1 cellular context compared by ENCODE assay signal in the genomic region with DNA sequence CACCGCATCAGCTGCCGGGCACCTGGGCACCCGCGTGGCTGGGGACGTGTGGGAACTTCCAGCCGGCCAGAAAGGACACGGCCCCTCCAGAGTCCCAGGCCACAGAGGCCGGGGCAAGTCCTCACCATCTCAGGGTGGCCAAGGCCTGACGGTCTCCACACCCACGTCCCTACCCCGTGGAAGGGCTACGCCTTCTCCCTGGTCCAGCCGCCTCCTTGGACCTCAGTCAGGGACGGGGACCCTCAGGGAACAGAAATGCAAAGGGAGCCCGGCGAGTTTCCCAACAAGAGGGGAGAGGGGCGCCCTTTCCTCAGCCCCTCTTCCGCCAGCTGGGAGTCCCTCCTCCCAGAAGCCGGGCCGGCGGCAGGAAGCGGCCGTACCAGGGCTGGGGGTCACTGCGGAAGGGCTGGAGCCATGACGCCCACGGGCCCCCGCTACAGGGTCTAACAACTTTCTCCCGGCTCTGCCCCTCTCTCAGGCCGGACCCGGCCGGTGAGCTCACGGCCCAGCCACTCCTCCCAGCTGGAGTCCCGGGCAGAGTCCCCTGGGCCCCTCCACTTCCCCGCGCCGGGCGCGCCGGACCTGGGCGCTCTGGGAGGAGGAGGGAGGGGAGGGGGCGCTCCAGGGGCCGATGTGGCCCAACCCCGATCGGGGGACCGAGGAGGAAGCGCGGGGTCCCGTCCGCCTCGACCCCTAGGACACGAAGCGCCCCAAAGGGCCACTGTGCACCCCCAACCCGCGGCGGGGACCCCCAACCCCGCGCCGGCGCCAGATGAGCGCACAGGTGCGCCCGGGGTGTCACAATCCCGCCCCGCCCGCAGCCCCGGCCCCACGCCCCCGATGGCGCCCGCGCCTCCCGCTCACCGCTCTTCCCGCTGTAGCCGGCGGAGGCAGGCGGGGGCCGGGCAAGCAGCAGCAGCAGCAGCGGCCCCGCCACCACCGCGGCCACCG.
A peak's percentile ranks its signal among the peaks of the same experiment; 100 is the strongest.
TF ChIP-seq lines count a peak whose summit lies in the region.

No MANE protein-coding gene starts in this region.

TF ChIP-seq in K562, 482 proteins besides CTCF, POLR2A, EP300 and RAD21 (continues in another document):
- TF ChIP-seq NR4A1 (CRISPR knock-in tag; IDR thresholded peaks at IDR 0.05) (no peak), NR4A1 (tag; IDR thresholded peaks at IDR 0.05) (no peak), RHOXF2B (CRISPR knock-in tag; conservative IDR thresholded peaks at IDR 0.05) (no peak), FOSL1 (tag; conservative IDR thresholded peaks at IDR 0.05) (no peak), ZNF174 (CRISPR knock-in tag; IDR thresholded peaks at IDR 0.05) (no peak), GTF2E2 (tag; IDR thresholded peaks at IDR 0.05) (no peak), SREBF1 (IDR thresholded peaks at IDR 0.05; ENCODE audit: borderline replicate concordance, low read depth, low read length) (no peak), XRCC3 (IDR thresholded peaks at IDR 0.05) (no peak), ARID1B (IDR thresholded peaks at IDR 0.05) (no peak), BHLHE40 (IDR thresholded peaks at IDR 0.05; ENCODE audit: low read length) (no peak), ZNF717 (CRISPR knock-in tag; IDR thresholded peaks at IDR 0.05) (no peak), NELFE (IDR thresholded peaks at IDR 0.05; ENCODE audit: insufficient read depth, insufficient read length) (no peak), PHF8 (IDR thresholded peaks at IDR 0.05; ENCODE audit: borderline replicate concordance, low read length) (no peak), IRF2 (CRISPR knock-in tag; IDR thresholded peaks at IDR 0.05) (no peak), SMARCA4 (IDR thresholded peaks at IDR 0.05) (no peak), GTF2A2 (tag; IDR thresholded peaks at IDR 0.05) (no peak), PPARD (CRISPR knock-in tag; IDR thresholded peaks at IDR 0.05) (no peak), FOXJ2 (tag; IDR thresholded peaks at IDR 0.05) (no peak), ZNF133 (CRISPR knock-in tag; IDR thresholded peaks at IDR 0.05) (no peak), HEY1 (CRISPR knock-in tag; IDR thresholded peaks at IDR 0.05; ENCODE audit: borderline replicate concordance) (no peak), CBX3 (IDR thresholded peaks at IDR 0.05; ENCODE audit: borderline replicate concordance in 1 of 2, low read length in 2 of 2) (no peak), ZNF143 (CRISPR knock-in tag; IDR thresholded peaks at IDR 0.05) (no peak), ZNF431 (CRISPR knock-in tag; IDR thresholded peaks at IDR 0.05) (no peak), XRCC4 (IDR thresholded peaks at IDR 0.05; ENCODE audit: extremely low read depth, insufficient read depth, insufficient read length) (no peak), CBX5 (IDR thresholded peaks at IDR 0.05; ENCODE audit: borderline replicate concordance, low read depth) (no peak), CBFB (CRISPR knock-in tag; IDR thresholded peaks at IDR 0.05) (no peak), L3MBTL2 (IDR thresholded peaks at IDR 0.05) (no peak), ZNF263 (CRISPR knock-in tag; IDR thresholded peaks at IDR 0.05; ENCODE audit: borderline replicate concordance) (no peak), HOXB6 (CRISPR knock-in tag; IDR thresholded peaks at IDR 0.05; ENCODE audit: borderline replicate concordance) (no peak), PRPF4 (IDR thresholded peaks at IDR 0.05; ENCODE audit: insufficient read depth, low read depth, low read length, poor library complexity, severe bottlenecking) (no peak), ZFX (CRISPR knock-in tag; IDR thresholded peaks at IDR 0.05) (0 out of 2 replicates have a peak, but pooled peaks have one; percentile 43)
- TF ChIP-seq, protein P1, sequence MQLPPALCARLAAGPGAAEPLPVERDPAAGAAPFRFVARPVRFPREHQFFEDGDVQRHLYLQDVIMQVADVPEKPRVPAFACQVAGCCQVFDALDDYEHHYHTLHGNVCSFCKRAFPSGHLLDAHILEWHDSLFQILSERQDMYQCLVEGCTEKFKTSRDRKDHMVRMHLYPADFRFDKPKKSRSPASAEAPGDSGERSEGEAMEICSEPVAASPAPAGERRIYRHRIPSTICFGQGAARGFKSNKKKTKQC (CRISPR knock-in tag; IDR thresholded peaks at IDR 0.05) = no peak
- TF ChIP-seq, protein P2, sequence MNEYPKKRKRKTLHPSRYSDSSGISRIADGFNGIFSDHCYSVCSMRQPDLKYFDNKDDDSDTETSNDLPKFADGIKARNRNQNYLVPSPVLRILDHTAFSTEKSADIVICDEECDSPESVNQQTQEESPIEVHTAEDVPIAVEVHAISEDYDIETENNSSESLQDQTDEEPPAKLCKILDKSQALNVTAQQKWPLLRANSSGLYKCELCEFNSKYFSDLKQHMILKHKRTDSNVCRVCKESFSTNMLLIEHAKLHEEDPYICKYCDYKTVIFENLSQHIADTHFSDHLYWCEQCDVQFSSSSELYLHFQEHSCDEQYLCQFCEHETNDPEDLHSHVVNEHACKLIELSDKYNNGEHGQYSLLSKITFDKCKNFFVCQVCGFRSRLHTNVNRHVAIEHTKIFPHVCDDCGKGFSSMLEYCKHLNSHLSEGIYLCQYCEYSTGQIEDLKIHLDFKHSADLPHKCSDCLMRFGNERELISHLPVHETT (CRISPR knock-in tag; conservative IDR thresholded peaks at IDR 0.05 in 1 of 2, IDR thresholded peaks at IDR 0.05 in 1 of 2) = no peak
- TF ChIP-seq, protein P3, sequence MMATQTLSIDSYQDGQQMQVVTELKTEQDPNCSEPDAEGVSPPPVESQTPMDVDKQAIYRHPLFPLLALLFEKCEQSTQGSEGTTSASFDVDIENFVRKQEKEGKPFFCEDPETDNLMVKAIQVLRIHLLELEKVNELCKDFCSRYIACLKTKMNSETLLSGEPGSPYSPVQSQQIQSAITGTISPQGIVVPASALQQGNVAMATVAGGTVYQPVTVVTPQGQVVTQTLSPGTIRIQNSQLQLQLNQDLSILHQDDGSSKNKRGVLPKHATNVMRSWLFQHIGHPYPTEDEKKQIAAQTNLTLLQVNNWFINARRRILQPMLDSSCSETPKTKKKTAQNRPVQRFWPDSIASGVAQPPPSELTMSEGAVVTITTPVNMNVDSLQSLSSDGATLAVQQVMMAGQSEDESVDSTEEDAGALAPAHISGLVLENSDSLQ (IDR thresholded peaks at IDR 0.05) = no peak
- TF ChIP-seq, protein P4, sequence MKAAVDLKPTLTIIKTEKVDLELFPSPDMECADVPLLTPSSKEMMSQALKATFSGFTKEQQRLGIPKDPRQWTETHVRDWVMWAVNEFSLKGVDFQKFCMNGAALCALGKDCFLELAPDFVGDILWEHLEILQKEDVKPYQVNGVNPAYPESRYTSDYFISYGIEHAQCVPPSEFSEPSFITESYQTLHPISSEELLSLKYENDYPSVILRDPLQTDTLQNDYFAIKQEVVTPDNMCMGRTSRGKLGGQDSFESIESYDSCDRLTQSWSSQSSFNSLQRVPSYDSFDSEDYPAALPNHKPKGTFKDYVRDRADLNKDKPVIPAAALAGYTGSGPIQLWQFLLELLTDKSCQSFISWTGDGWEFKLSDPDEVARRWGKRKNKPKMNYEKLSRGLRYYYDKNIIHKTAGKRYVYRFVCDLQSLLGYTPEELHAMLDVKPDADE (conservative IDR thresholded peaks at IDR 0.05; ENCODE audit: control insufficient read depth, low read depth, low read length) = no peak; the same call in 1 of the 2 replicates
- TF ChIP-seq, protein P5, sequence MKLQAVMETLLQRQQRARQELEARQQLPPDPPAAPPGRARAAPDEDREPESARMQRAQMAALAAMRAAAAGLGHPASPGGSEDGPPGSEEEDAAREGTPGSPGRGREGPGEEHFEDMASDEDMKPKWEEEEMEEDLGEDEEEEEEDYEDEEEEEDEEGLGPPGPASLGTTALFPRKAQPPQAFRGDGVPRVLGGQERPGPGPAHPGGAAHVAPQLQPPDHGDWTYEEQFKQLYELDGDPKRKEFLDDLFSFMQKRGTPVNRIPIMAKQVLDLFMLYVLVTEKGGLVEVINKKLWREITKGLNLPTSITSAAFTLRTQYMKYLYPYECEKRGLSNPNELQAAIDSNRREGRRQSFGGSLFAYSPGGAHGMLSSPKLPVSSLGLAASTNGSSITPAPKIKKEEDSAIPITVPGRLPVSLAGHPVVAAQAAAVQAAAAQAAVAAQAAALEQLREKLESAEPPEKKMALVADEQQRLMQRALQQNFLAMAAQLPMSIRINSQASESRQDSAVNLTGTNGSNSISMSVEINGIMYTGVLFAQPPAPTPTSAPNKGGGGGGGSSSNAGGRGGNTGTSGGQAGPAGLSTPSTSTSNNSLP (IDR thresholded peaks at IDR 0.05; ENCODE audit: borderline replicate concordance, low read depth, low read length) = no peak
- TF ChIP-seq, protein P6, sequence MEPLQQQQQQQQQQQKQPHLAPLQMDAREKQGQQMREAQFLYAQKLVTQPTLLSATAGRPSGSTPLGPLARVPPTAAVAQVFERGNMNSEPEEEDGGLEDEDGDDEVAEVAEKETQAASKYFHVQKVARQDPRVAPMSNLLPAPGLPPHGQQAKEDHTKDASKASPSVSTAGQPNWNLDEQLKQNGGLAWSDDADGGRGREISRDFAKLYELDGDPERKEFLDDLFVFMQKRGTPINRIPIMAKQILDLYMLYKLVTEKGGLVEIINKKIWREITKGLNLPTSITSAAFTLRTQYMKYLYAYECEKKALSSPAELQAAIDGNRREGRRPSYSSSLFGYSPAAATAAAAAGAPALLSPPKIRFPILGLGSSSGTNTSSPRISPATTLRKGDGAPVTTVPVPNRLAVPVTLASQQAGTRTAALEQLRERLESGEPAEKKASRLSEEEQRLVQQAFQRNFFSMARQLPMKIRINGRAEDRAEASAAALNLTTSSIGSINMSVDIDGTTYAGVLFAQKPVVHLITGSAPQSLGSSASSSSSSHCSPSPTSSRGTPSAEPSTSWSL (CRISPR knock-in tag; IDR thresholded peaks at IDR 0.05; ENCODE audit: borderline replicate concordance) = no peak
- TF ChIP-seq, protein P7, sequence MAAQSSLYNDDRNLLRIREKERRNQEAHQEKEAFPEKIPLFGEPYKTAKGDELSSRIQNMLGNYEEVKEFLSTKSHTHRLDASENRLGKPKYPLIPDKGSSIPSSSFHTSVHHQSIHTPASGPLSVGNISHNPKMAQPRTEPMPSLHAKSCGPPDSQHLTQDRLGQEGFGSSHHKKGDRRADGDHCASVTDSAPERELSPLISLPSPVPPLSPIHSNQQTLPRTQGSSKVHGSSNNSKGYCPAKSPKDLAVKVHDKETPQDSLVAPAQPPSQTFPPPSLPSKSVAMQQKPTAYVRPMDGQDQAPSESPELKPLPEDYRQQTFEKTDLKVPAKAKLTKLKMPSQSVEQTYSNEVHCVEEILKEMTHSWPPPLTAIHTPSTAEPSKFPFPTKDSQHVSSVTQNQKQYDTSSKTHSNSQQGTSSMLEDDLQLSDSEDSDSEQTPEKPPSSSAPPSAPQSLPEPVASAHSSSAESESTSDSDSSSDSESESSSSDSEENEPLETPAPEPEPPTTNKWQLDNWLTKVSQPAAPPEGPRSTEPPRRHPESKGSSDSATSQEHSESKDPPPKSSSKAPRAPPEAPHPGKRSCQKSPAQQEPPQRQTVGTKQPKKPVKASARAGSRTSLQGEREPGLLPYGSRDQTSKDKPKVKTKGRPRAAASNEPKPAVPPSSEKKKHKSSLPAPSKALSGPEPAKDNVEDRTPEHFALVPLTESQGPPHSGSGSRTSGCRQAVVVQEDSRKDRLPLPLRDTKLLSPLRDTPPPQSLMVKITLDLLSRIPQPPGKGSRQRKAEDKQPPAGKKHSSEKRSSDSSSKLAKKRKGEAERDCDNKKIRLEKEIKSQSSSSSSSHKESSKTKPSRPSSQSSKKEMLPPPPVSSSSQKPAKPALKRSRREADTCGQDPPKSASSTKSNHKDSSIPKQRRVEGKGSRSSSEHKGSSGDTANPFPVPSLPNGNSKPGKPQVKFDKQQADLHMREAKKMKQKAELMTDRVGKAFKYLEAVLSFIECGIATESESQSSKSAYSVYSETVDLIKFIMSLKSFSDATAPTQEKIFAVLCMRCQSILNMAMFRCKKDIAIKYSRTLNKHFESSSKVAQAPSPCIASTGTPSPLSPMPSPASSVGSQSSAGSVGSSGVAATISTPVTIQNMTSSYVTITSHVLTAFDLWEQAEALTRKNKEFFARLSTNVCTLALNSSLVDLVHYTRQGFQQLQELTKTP (IDR thresholded peaks at IDR 0.05; ENCODE audit: low read depth in 1 of 2, partially characterized antibody in 2 of 2) = no peak
- TF ChIP-seq, protein P8, sequence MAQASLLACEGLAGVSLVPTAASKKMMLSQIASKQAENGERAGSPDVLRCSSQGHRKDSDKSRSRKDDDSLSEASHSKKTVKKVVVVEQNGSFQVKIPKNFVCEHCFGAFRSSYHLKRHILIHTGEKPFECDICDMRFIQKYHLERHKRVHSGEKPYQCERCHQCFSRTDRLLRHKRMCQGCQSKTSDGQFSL (CRISPR knock-in tag; IDR thresholded peaks at IDR 0.05) = peak; percentile 13; the same call in 1 of the 2 replicates
- TF ChIP-seq, protein P8 (tag; IDR thresholded peaks at IDR 0.05) = no peak
- TF ChIP-seq, protein P9, sequence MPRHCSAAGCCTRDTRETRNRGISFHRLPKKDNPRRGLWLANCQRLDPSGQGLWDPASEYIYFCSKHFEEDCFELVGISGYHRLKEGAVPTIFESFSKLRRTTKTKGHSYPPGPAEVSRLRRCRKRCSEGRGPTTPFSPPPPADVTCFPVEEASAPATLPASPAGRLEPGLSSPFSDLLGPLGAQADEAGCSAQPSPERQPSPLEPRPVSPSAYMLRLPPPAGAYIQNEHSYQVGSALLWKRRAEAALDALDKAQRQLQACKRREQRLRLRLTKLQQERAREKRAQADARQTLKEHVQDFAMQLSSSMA (CRISPR knock-in tag; IDR thresholded peaks at IDR 0.05) = no peak
- TF ChIP-seq, protein P10, sequence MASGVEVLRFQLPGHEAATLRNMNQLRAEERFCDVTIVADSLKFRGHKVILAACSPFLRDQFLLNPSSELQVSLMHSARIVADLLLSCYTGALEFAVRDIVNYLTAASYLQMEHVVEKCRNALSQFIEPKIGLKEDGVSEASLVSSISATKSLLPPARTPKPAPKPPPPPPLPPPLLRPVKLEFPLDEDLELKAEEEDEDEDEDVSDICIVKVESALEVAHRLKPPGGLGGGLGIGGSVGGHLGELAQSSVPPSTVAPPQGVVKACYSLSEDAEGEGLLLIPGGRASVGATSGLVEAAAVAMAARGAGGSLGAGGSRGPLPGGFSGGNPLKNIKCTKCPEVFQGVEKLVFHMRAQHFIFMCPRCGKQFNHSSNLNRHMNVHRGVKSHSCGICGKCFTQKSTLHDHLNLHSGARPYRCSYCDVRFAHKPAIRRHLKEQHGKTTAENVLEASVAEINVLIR (CRISPR knock-in tag; IDR thresholded peaks at IDR 0.05) = no peak
